23 cellular contexts compared by ENCODE assay signal in genomic region chr6:31768717-31769257, GRCh38. TPM values are rescaled to one million over a fixed set of nuclear protein-coding genes. Genes with fewer than 3 reads are reported as not detected.
DNase-seq lines count a peak whose midpoint lies in the region; ATAC-seq and TF ChIP-seq lines count a peak whose summit lies in the region.
"Had no signal": no experiment of that assay in that cellular context is flagged by ENCODE, and none has a peak within 500 bp of the region (broad histone marks: within the 10 kb centered on the region; RNA-seq: fewer than 3 reads in every experiment).

No MANE protein-coding gene starts in this region.

- no peak overlapping the region for H2BK15ac ChIP-seq in neuronal stem cell (ENCODE audit: low read length)

- no peaks in the 10 kb centered on the region for H4K20me1 ChIP-seq in BLaER1 treated with 17β-estradiol and CSF1 and Interleukin-3, amounts not matched to agents 10 nM and 100 nM

- H3K36me3 Mint-ChIP-seq in endothelial cell (ENCODE audit: low read depth, unreplicated experiment) = peaks cover 8% of the 10 kb centered on the region
- peaks cover under 1% of the 10 kb centered on the region for H3K36me3 Mint-ChIP-seq in activated CD4-positive, alpha-beta memory T cell treated with anti-CD3 and anti-CD28 coated beads for 36 hours

- peak overlapping the region; percentile 87 for H3K27ac Mint-ChIP-seq in endothelial cell (ENCODE audit: unreplicated experiment)
- H3K27ac Mint-ChIP-seq in activated CD4-positive, alpha-beta memory T cell treated with anti-CD3 and anti-CD28 coated beads for 36 hours = no peak overlapping the region

- H2BK120ac ChIP-seq in neuronal stem cell (ENCODE audit: low read depth, low read length) = no peak overlapping the region

- H3K9me3 Mint-ChIP-seq in endothelial cell (ENCODE audit: unreplicated experiment) = no peaks in the 10 kb centered on the region
- H3K9me3 Mint-ChIP-seq in activated CD4-positive, alpha-beta memory T cell treated with anti-CD3 and anti-CD28 coated beads for 36 hours = no peaks in the 10 kb centered on the region

- peak overlapping the region in 3 of 11 experiments; percentile 3 to 44 (median 12); a peak in 1 of 22 replicates for H3K9ac ChIP-seq in BLaER1 treated with 17β-estradiol and CSF1 and Interleukin-3, amounts not matched to agents 10 nM and 100 nM
- peak overlapping the region; percentile 84 for H3K9ac ChIP-seq in neuronal stem cell (ENCODE audit: low read depth, low read length, poor library complexity)

- peak overlapping the region; percentile 9 for H2AK5ac ChIP-seq in neuronal stem cell (ENCODE audit: low read depth, low read length)

- no peaks in the 10 kb centered on the region for H3K27me3 ChIP-seq in BLaER1 treated with 17β-estradiol and CSF1 and Interleukin-3, amounts not matched to agents 10 nM and 100 nM
- H3K27me3 ChIP-seq in HL-60 (ENCODE audit: insufficient read depth, poor library complexity, severe bottlenecking) = no peaks in the 10 kb centered on the region
- H3K27me3 ChIP-seq in neuronal stem cell (ENCODE audit: control insufficient read depth in 3 of 3, insufficient read depth in 3 of 3, low read depth in 1 of 3, low read length in 3 of 3) = no peaks in the 10 kb centered on the region
- H3K27me3 ChIP-seq in psoas muscle (ENCODE audit: insufficient read depth in 3 of 3, low read length in 2 of 3) = no peaks in the 10 kb centered on the region
- H3K27me3 ChIP-seq: gastrocnemius medialis, tibial nerve had no signal

- no peak overlapping the region for H3K4ac ChIP-seq in neuronal stem cell (ENCODE audit: low read length)

- H3K27me3 Mint-ChIP-seq in endothelial cell (ENCODE audit: unreplicated experiment) = peaks cover 5% of the 10 kb centered on the region
- no peaks in the 10 kb centered on the region for H3K27me3 Mint-ChIP-seq in activated CD4-positive, alpha-beta memory T cell treated with anti-CD3 and anti-CD28 coated beads for 36 hours

- peak overlapping the region in 6 of 11 experiments; percentile 1 to 78 (median 51); a peak in 10 of 22 replicates for H3K27ac ChIP-seq in BLaER1 treated with 17β-estradiol and CSF1 and Interleukin-3, amounts not matched to agents 10 nM and 100 nM
- peak overlapping the region; percentile 41 for H3K27ac ChIP-seq in HL-60 (replicated peaks)
- no peak overlapping the region for H3K27ac ChIP-seq in neuronal stem cell (replicated peaks; ENCODE audit: low read length)
- H3K27ac ChIP-seq in psoas muscle = no peak overlapping the region
- H3K27ac ChIP-seq: gastrocnemius medialis, VCaP had no signal

- WGBS in neuronal stem cell (ENCODE audit: extremely low coverage in 2 of 2, insufficient read length in 2 of 2, insufficient replicate concordance in 1 of 2), 2 donors = no CpG with 5 or more reads among the region's 10 CpGs
- 85 to 87% (median 86%) methylated on average over 10 of the region's 10 CpGs for WGBS in psoas muscle, 3 donors

- H3K79me1 ChIP-seq in neuronal stem cell (ENCODE audit: low read depth, low read length) = no peaks in the 10 kb centered on the region

- H3K14ac ChIP-seq in neuronal stem cell (ENCODE audit: low read length) = no peak overlapping the region

- peak overlapping the region; percentile 71 for H3K18ac ChIP-seq in neuronal stem cell (ENCODE audit: low read length)

- H3K9me3 ChIP-seq in BLaER1 treated with 17β-estradiol and CSF1 and Interleukin-3, amounts not matched to agents 10 nM and 100 nM (replicated peaks in 1 of 11) = no peaks in the 10 kb centered on the region
- H3K9me3 ChIP-seq in neuronal stem cell (replicated peaks in 1 of 2; ENCODE audit: control insufficient read depth in 2 of 2, insufficient read depth in 1 of 2, low read depth in 1 of 2, low read length in 2 of 2) (peaks cover 0 to 1% of the 10 kb centered on the region in 2 donors), psoas muscle (no peaks in the 10 kb centered on the region)
- H3K9me3 ChIP-seq: gastrocnemius medialis, tibial nerve had no signal

- peak overlapping the region in 7 of 11 experiments; percentile 16 to 89 (median 73); a peak in 10 of 22 replicates for H3K4me2 ChIP-seq in BLaER1 treated with 17β-estradiol and CSF1 and Interleukin-3, amounts not matched to agents 10 nM and 100 nM
- H3K4me2 ChIP-seq in neuronal stem cell (ENCODE audit: insufficient read depth, low read length, poor library complexity, severe bottlenecking) = no peak overlapping the region

- no peak overlapping the region for H3K4me3 Mint-ChIP-seq in endothelial cell (ENCODE audit: unreplicated experiment)
- no peak overlapping the region for H3K4me3 Mint-ChIP-seq in activated CD4-positive, alpha-beta memory T cell treated with anti-CD3 and anti-CD28 coated beads for 36 hours

- no peak overlapping the region for H3K4me3 ChIP-seq in BLaER1 treated with 17β-estradiol and CSF1 and Interleukin-3, amounts not matched to agents 10 nM and 100 nM
- H3K4me3 ChIP-seq in HL-60 (replicated peaks; ENCODE audit: insufficient read depth, low read length) = no peak overlapping the region
- no peak overlapping the region for H3K4me3 ChIP-seq in neuronal stem cell (ENCODE audit: low read length in 2 of 2)
- no peak overlapping the region for H3K4me3 ChIP-seq in psoas muscle
- H3K4me3 ChIP-seq: gastrocnemius medialis, tibial nerve had no signal

- H2BK5ac ChIP-seq in neuronal stem cell (ENCODE audit: low read length) = no peak overlapping the region

- ATAC-seq in psoas muscle (no peak), HG03135 (IDR thresholded peaks at IDR 0.05; ENCODE audit: unreplicated experiment) (no peak)
- ATAC-seq: gastrocnemius medialis had no signal

- no peak overlapping the region for H4K8ac ChIP-seq in neuronal stem cell (ENCODE audit: low read depth, low read length)

- peaks cover 13 to 53% (median 32%) of the 10 kb centered on the region in 10 experiments for H3K4me1 ChIP-seq in BLaER1 treated with 17β-estradiol and CSF1 and Interleukin-3, amounts not matched to agents 10 nM and 100 nM
- peaks cover 5 to 14% of the 10 kb centered on the region in 2 donors for H3K4me1 ChIP-seq in neuronal stem cell (ENCODE audit: control insufficient read depth in 2 of 2, insufficient read depth in 1 of 2, low read depth in 1 of 2, low read length in 2 of 2)
- H3K4me1 ChIP-seq in psoas muscle = no peaks in the 10 kb centered on the region
- H3K4me1 ChIP-seq: gastrocnemius medialis had no signal

- intact Hi-C loops in psoas muscle (cut with DNase I) = loop anchor here (2.0 to 5.0 kb wide), 2 partner anchors 86 to 88 kb away; partner anchors contain the start of gene LY6G5C (in 2 of the 2)
- intact Hi-C loops in activated CD4-positive, alpha-beta memory T cell treated with anti-CD3 and anti-CD28 coated beads for 36 hours (cut with micrococcal nuclease) = loop anchor here (1.0 to 2.0 kb wide), 2 partner anchors 30 to 39 kb away; partner anchors contain the start of gene DDAH2

- H3K36me3 ChIP-seq in BLaER1 treated with 17β-estradiol and CSF1 and Interleukin-3, amounts not matched to agents 10 nM and 100 nM = peaks cover 0 to 19% (median 10%) of the 10 kb centered on the region in 11 experiments; a peak in 13 of 22 replicates
- peaks cover 0 to 16% of the 10 kb centered on the region in 2 donors for H3K36me3 ChIP-seq in neuronal stem cell (replicated peaks in 1 of 2; ENCODE audit: control insufficient read depth in 2 of 2, insufficient read depth in 2 of 2, low read length in 2 of 2)
- H3K36me3 ChIP-seq in psoas muscle (ENCODE audit: insufficient read depth in 1 of 2, low read depth in 1 of 2) = peaks cover 0 to 39% of the 10 kb centered on the region in 2 donors
- H3K36me3 ChIP-seq: gastrocnemius medialis, tibial nerve had no signal

- no peak overlapping the region for H4K91ac ChIP-seq in neuronal stem cell (ENCODE audit: low read depth, low read length, poor library complexity)

- CTCF ChIA-PET in activated CD4-positive, alpha-beta memory T cell treated with anti-CD3 and anti-CD28 coated beads for 36 hours (lab: Charles Lee) = interaction anchor here (0.6 to 4.9 kb wide), 23 partner anchors 8 to 156 kb away, joined by 3 to 67 read pairs (median 6); partner anchors contain the start of genes CLIC1, DDAH2, GPANK1 and LSM2

- H2AFZ ChIP-seq in neuronal stem cell (ENCODE audit: low read length) = no peak overlapping the region

- H3K23ac ChIP-seq in neuronal stem cell (ENCODE audit: low read depth, low read length, poor library complexity) = peak overlapping the region; percentile 31

- POLR2A ChIA-PET in activated CD4-positive, alpha-beta memory T cell treated with anti-CD3 and anti-CD28 coated beads for 36 hours (lab: Charles Lee) = no interaction called here

- TF ChIP-seq CTCF in HL-60 (IDR thresholded peaks at IDR 0.05; ENCODE audit: insufficient read depth, low read length) (no peak), endothelial cell (IDR thresholded peaks at IDR 0.05; ENCODE audit: unreplicated experiment) (no peak), psoas muscle (IDR thresholded peaks at IDR 0.05) (no peak)

- peak; percentile 14 to 45 for DNase-seq in HL-60 (ENCODE audit: low read depth in 1 of 2, low spot score in 1 of 2)
- DNase-seq in endothelial cell (ENCODE audit: low spot score) = no peak
- no peak for DNase-seq in neuronal stem cell (ENCODE audit: low spot score)
- DNase-seq in psoas muscle = no peak
- DNase-seq in activated CD4-positive, alpha-beta memory T cell treated with anti-CD3 and anti-CD28 coated beads for 36 hours = no peak
- no peak for DNase-seq in T-helper 9 cell
- DNase-seq: activated CD4-positive, alpha-beta T cell treated with anti-CD3 and anti-CD28 coated beads for 4 hours; activated effector memory CD4-positive, alpha-beta T cell treated with anti-CD3 and anti-CD28 coated beads, Interleukin-2, amount 50 U/mL, for 16 hours; activated T-cell treated with anti-CD3 and anti-CD28 coated beads, Interleukin-2, amount 50 U/mL, for 1 hour; Calu3; central memory CD4-positive, alpha-beta T cell; DMS79 treated with DMSO at 0.1 percent for 48 hours; gastrocnemius medialis; hippocampal formation; NCI-H1436; NCI-H446 treated with DMSO at 0.1 percent for 48 hours; small intestine; stimulated activated CD4-positive, alpha-beta T cell treated with anti-CD3 and anti-CD28 coated beads, Interleukin-1b, Interleukin-23, amount 100 ng/mL, for 48 hours had no signal

- peaks cover 21% of the 10 kb centered on the region for H3K4me1 Mint-ChIP-seq in endothelial cell (ENCODE audit: unreplicated experiment)
- peaks cover 21% of the 10 kb centered on the region for H3K4me1 Mint-ChIP-seq in activated CD4-positive, alpha-beta memory T cell treated with anti-CD3 and anti-CD28 coated beads for 36 hours (ENCODE audit: low read depth)

- no peak overlapping the region for H2BK12ac ChIP-seq in neuronal stem cell (ENCODE audit: low read length)

RNA-seq across cellular contexts. Expression of gene SAPCD1, which starts 6.3 kb away (rescaled TPM):
- 2.4 TPM for total RNA-seq in endothelial cell (ENCODE audit: unreplicated experiment)
- 4.0 TPM for polyA plus RNA-seq in neuronal stem cell (2013, experiment 1 of 2)
- polyA plus RNA-seq in neuronal stem cell (2013, experiment 2 of 2) = 3.4 TPM
- total RNA-seq in psoas muscle = under 1 TPM in 1 of 4 donors, not detected in 3; 0.59 TPM
- under 1 TPM; 0.13 to 0.78 (median 0.23) TPM for polyA plus RNA-seq in psoas muscle
- 10 to 100 TPM; 11.3 to 13.2 TPM for total RNA-seq in activated CD4-positive, alpha-beta memory T cell treated with anti-CD3 and anti-CD28 coated beads for 36 hours
- total RNA-seq: gastrocnemius medialis, omental fat pad had no signal

RNA-seq across cellular contexts. Expression of gene VWA7, which starts 8.3 kb away (rescaled TPM):
- total RNA-seq in endothelial cell (ENCODE audit: unreplicated experiment) (0.74 TPM), psoas muscle (1 to 10 TPM; 5.2 to 8.0 (median 7.5) TPM)
- polyA plus RNA-seq in neuronal stem cell (2013, experiment 1 of 2) = 0.67 TPM
- 0.87 TPM for polyA plus RNA-seq in neuronal stem cell (2013, experiment 2 of 2)
- 1 to 10 TPM in 2 of 3 donors, under 1 TPM in 1; 0.76 to 3.5 (median 1.8) TPM for polyA plus RNA-seq in psoas muscle
- 1 to 10 TPM; 2.0 to 2.1 TPM for total RNA-seq in activated CD4-positive, alpha-beta memory T cell treated with anti-CD3 and anti-CD28 coated beads for 36 hours

RNA-seq across cellular contexts. Expression of gene VARS1, which starts 26.8 kb away (rescaled TPM):
- 53.0 TPM for total RNA-seq in endothelial cell (ENCODE audit: unreplicated experiment)
- 31.2 TPM for polyA plus RNA-seq in neuronal stem cell (2013, experiment 1 of 2)
- 31.5 TPM for polyA plus RNA-seq in neuronal stem cell (2013, experiment 2 of 2)
- total RNA-seq in psoas muscle = 100 to 1,000 TPM in 1 of 4 donors, 10 to 100 TPM in 3; 53.2 to 108 (median 76.1) TPM
- 10 to 100 TPM; 43.9 to 70.4 (median 57.4) TPM for polyA plus RNA-seq in psoas muscle
- 100 to 1,000 TPM; 141 to 153 TPM for total RNA-seq in activated CD4-positive, alpha-beta memory T cell treated with anti-CD3 and anti-CD28 coated beads for 36 hours

RNA-seq across cellular contexts. Expression of gene MSH5, which starts 29.0 kb away (rescaled TPM):
- total RNA-seq in endothelial cell (ENCODE audit: unreplicated experiment) (16.1 TPM), psoas muscle (1 to 10 TPM; 1.7 to 3.0 (median 1.8) TPM)
- 25.1 TPM for polyA plus RNA-seq in neuronal stem cell (2013, experiment 1 of 2)
- polyA plus RNA-seq in neuronal stem cell (2013, experiment 2 of 2) = 25.6 TPM
- polyA plus RNA-seq in psoas muscle = 1 to 10 TPM; 1.4 to 2.7 (median 1.7) TPM
- 10 to 100 TPM; 80.9 to 83.8 TPM for total RNA-seq in activated CD4-positive, alpha-beta memory T cell treated with anti-CD3 and anti-CD28 coated beads for 36 hours

RNA-seq across cellular contexts. Expression of gene CLIC1, which starts 32.5 kb away (rescaled TPM):
- total RNA-seq in endothelial cell (ENCODE audit: unreplicated experiment) (420 TPM), psoas muscle (10 to 100 TPM; 29.1 to 51.2 (median 41.9) TPM)
- polyA plus RNA-seq in neuronal stem cell (2013, experiment 1 of 2) = 220 TPM
- 216 TPM for polyA plus RNA-seq in neuronal stem cell (2013, experiment 2 of 2)
- polyA plus RNA-seq in psoas muscle = 10 to 100 TPM; 20.6 to 85.9 (median 35.1) TPM
- total RNA-seq in activated CD4-positive, alpha-beta memory T cell treated with anti-CD3 and anti-CD28 coated beads for 36 hours = 100 to 1,000 TPM; 430 to 442 TPM

Comparison
In these comparisons a context has a peak if more than half of its experiments do, and no peak if none do; other contexts are left out.
1. H3K27ac ChIP-seq: peak in BLaER1 treated with 17β-estradiol and CSF1 and Interleukin-3, amounts not matched to agents 10 nM and 100 nM (6 of 11) and HL-60 (single experiment); none in neuronal stem cell (single experiment) and psoas muscle (single experiment).
2. DNase-seq: peak in HL-60 (2 of 2); none in endothelial cell (single experiment), neuronal stem cell (single experiment), psoas muscle (0 of 2), activated CD4-positive, alpha-beta memory T cell treated with anti-CD3 and anti-CD28 coated beads for 36 hours (single experiment) and T-helper 9 cell (single experiment).